ENCODE assay signal across 8 cellular contexts in genomic region chr17:49502680-49503079, GRCh38. TPM values are rescaled to one million over a fixed set of nuclear protein-coding genes. Genes with fewer than 3 reads are reported as not detected.
DNase-seq lines count a peak whose midpoint lies in the region; FAIRE-seq and TF ChIP-seq lines count a peak whose summit lies in the region.
"Not testable (repeated sequence)": the region's sequence is repeated elsewhere in the genome, so short reads cannot be mapped to it uniquely, and the experiment has no call there.
"Had no signal": no experiment of that assay in that cellular context is flagged by ENCODE, and none has a peak within 500 bp of the region (broad histone marks: within the 10 kb centered on the region; RNA-seq: fewer than 3 reads in every experiment).

No MANE protein-coding gene starts in this region.

- FAIRE-seq in H1 (lab: Jason Lieb, UNC): not testable (repeated sequence)

- not testable (repeated sequence) for H2AFZ ChIP-seq in H1 (ENCODE audit: low read length); neuronal stem cell (ENCODE audit: low read length)

- H3K14ac ChIP-seq in H1 (ENCODE audit: insufficient read length): peak overlapping the region; percentile 67
- H3K14ac ChIP-seq in neuronal stem cell (ENCODE audit: low read length): not testable (repeated sequence)

- H3K36me3 ChIP-seq in A673 (ENCODE audit: insufficient read depth, low read length, poor library complexity, severe bottlenecking); HEK293 (ENCODE audit: control insufficient read depth in 2 of 2, insufficient read depth in 1 of 2, low read length in 2 of 2); H1 (ENCODE audit: control insufficient read depth in 2 of 4, insufficient read depth in 4 of 4, low read length in 3 of 4); neuronal stem cell (replicated peaks in 1 of 2; ENCODE audit: control insufficient read depth in 2 of 2, insufficient read depth in 2 of 2, low read length in 2 of 2): not testable (repeated sequence)
- peaks cover 21% of the 10 kb centered on the region; the same call in 1 of the 2 replicates for H3K36me3 ChIP-seq in SK-N-MC (ENCODE audit: insufficient read depth, low read length)

- TF ChIP-seq CTCF in A673 (conservative IDR thresholded peaks at IDR 0.05; ENCODE audit: low read depth, low read length); HEK293 (tag by site-specific recombination; IDR thresholded peaks at IDR 0.05); H1 (IDR thresholded peaks at IDR 0.05; ENCODE audit: control extremely low read depth in 1 of 3, insufficient read depth in 1 of 3, low read depth in 1 of 3, low read length in 3 of 3); nephron progenitor cell (IDR thresholded peaks at IDR 0.05): not testable (repeated sequence)

- H2AK5ac ChIP-seq in H1 (ENCODE audit: low read depth, low read length); neuronal stem cell (ENCODE audit: low read depth, low read length): not testable (repeated sequence)

- intact Hi-C loops in A673 (cut with micrococcal nuclease; ENCODE audit: unreplicated experiment): loop anchor here (10.0 kb wide), 1 partner anchor 518 kb away; no protein-coding TSS in a partner anchor

- not testable (repeated sequence) for BruUV-seq in A673 (replicated peaks; lab: Mats Ljungman, UMichigan)

- not testable (repeated sequence) for H3K36me3 Mint-ChIP-seq in activated naive CD8-positive, alpha-beta T cell treated with anti-CD3 and anti-CD28 coated beads for 36 hours; nephron progenitor cell (ENCODE audit: low read depth)

- TF ChIP-seq RAD21 in H1 (IDR thresholded peaks at IDR 0.05 in 1 of 2, conservative IDR thresholded peaks at IDR 0.05 in 1 of 2; ENCODE audit: low read depth in 2 of 2, low read length in 2 of 2): not testable (repeated sequence)

- H3K18ac ChIP-seq in H1 (ENCODE audit: extremely low read depth, low read length); neuronal stem cell (ENCODE audit: low read length): not testable (repeated sequence)

- not testable (repeated sequence) for H3K79me2 ChIP-seq in H1 (ENCODE audit: control insufficient read depth in 1 of 2, insufficient read depth in 2 of 2, low read length in 2 of 2)

- POLR2A ChIA-PET in A673 (lab: Charles Lee; ENCODE audit: low non-redundant PET); HEK293 (lab: Yijun Ruan, JAX): not testable (repeated sequence)
- POLR2A ChIA-PET in H1 (lab: Charles Lee; ENCODE audit: partially characterized antibody): interaction anchor here (1.6 kb wide), 1 partner anchor 16 kb away, joined by 6 read pairs; no protein-coding TSS in a partner anchor

- H3K4me1 Mint-ChIP-seq in activated naive CD8-positive, alpha-beta T cell treated with anti-CD3 and anti-CD28 coated beads for 36 hours: not testable (repeated sequence)
- H3K4me1 Mint-ChIP-seq in nephron progenitor cell: peaks cover 92% of the 10 kb centered on the region

- H3K27ac Mint-ChIP-seq in activated naive CD8-positive, alpha-beta T cell treated with anti-CD3 and anti-CD28 coated beads for 36 hours: peak overlapping the region; percentile 48
- peak overlapping the region; percentile 57 for H3K27ac Mint-ChIP-seq in nephron progenitor cell

- H4K8ac ChIP-seq in H1 (ENCODE audit: extremely low read depth, insufficient read depth, low read length); neuronal stem cell (ENCODE audit: low read depth, low read length): not testable (repeated sequence)

- H3K27me3 Mint-ChIP-seq in activated naive CD8-positive, alpha-beta T cell treated with anti-CD3 and anti-CD28 coated beads for 36 hours: peaks cover 84% of the 10 kb centered on the region
- H3K27me3 Mint-ChIP-seq in nephron progenitor cell (ENCODE audit: low read depth, poor library complexity): peaks cover 26% of the 10 kb centered on the region

- WGBS in H1 (ENCODE audit: extremely low coverage in 1 of 2, insufficient coverage in 1 of 2, insufficient read length in 1 of 2, insufficient replicate concordance in 2 of 2, low coverage in 1 of 2, low lambda C conversion rate in 2 of 2, missing lambda C conversion rate in 1 of 2), 2 experiments: 88% methylated on average over 4 of the region's 5 CpGs; no CpG with 5 or more reads in 1 of the 2 experiments
- no CpG with 5 or more reads among the region's 5 CpGs for WGBS in neuronal stem cell (ENCODE audit: extremely low coverage in 2 of 2, insufficient read length in 2 of 2, insufficient replicate concordance in 1 of 2), 2 donors

- H2BK5ac ChIP-seq in H1 (ENCODE audit: low read depth, low read length): 0 out of 2 replicates have a peak overlapping the region, but pooled peaks have one; percentile 16
- H2BK5ac ChIP-seq in neuronal stem cell (ENCODE audit: low read length): peak overlapping the region; percentile 3

- not testable (repeated sequence) for H3K79me1 ChIP-seq in H1 (ENCODE audit: low read depth, low read length); neuronal stem cell (ENCODE audit: low read depth, low read length)

- H3K4me3 Mint-ChIP-seq in activated naive CD8-positive, alpha-beta T cell treated with anti-CD3 and anti-CD28 coated beads for 36 hours: not testable (repeated sequence)
- H3K4me3 Mint-ChIP-seq in nephron progenitor cell: peak overlapping the region; percentile 26

- H3K4me3 ChIP-seq in A673 (ENCODE audit: low read depth, low read length, poor library complexity, severe bottlenecking); HEK293 (ENCODE audit: low read depth, low read length); SK-N-MC; H1 (ENCODE audit: extremely low read depth in 1 of 4, insufficient read depth in 2 of 4, low read depth in 3 of 4, low read length in 4 of 4); neuronal stem cell (ENCODE audit: low read length in 2 of 2): not testable (repeated sequence)

- not testable (repeated sequence) for H3K23ac ChIP-seq in H1 (ENCODE audit: insufficient read length); neuronal stem cell (ENCODE audit: low read depth, low read length, poor library complexity)

- not testable (repeated sequence) for H3K23me2 ChIP-seq in H1 (ENCODE audit: low read depth, low read length)

- not testable (repeated sequence) for H3K4ac ChIP-seq in H1 (replicated peaks; ENCODE audit: insufficient read length, low read depth, low read length); neuronal stem cell (ENCODE audit: low read length)

- H3K9ac ChIP-seq in SK-N-MC (ENCODE audit: insufficient read length); H1 (replicated peaks in 1 of 4; ENCODE audit: extremely low read depth in 1 of 4, low read depth in 3 of 4, low read length in 3 of 4); neuronal stem cell (ENCODE audit: low read depth, low read length, poor library complexity): not testable (repeated sequence)

- not testable (repeated sequence) for H2BK120ac ChIP-seq in H1 (replicated peaks; ENCODE audit: low read depth, low read length); neuronal stem cell (ENCODE audit: low read depth, low read length)

- H3K9me3 Mint-ChIP-seq in activated naive CD8-positive, alpha-beta T cell treated with anti-CD3 and anti-CD28 coated beads for 36 hours; nephron progenitor cell: not testable (repeated sequence)

- H3K4me1 ChIP-seq in A673 (ENCODE audit: insufficient read depth, low read length, poor library complexity, severe bottlenecking) (peaks cover 50% of the 10 kb centered on the region), H1 (replicated peaks in 1 of 4; ENCODE audit: control insufficient read depth in 3 of 4, insufficient read depth in 4 of 4, low read length in 3 of 4) (peaks cover 3 to 18% (median 10%) of the 10 kb centered on the region in 4 experiments), neuronal stem cell (ENCODE audit: control insufficient read depth in 2 of 2, insufficient read depth in 1 of 2, low read depth in 1 of 2, low read length in 2 of 2) (peaks cover 2 to 22% of the 10 kb centered on the region in 2 donors)
- H3K4me1 ChIP-seq in HEK293 (ENCODE audit: control insufficient read depth, insufficient read depth, low read length): not testable (repeated sequence)

- H3K27me3 ChIP-seq in A673 (replicated peaks; ENCODE audit: insufficient read depth, low read depth, low read length, poor library complexity): not testable (repeated sequence)
- H3K27me3 ChIP-seq in H1 (replicated peaks in 1 of 4; ENCODE audit: control insufficient read depth in 3 of 4, extremely low read depth in 1 of 4, insufficient read depth in 3 of 4, low read length in 3 of 4) (peaks cover 0 to 14% (median 12%) of the 10 kb centered on the region in 4 experiments; a peak in 5 of 7 replicates), neuronal stem cell (ENCODE audit: control insufficient read depth in 3 of 3, insufficient read depth in 3 of 3, low read depth in 1 of 3, low read length in 3 of 3) (peaks cover 0 to 59% (median under 1%) of the 10 kb centered on the region in 3 experiments)

- H2BK20ac ChIP-seq in H1 (ENCODE audit: low read length): not testable (repeated sequence)

- H2BK15ac ChIP-seq in H1 (ENCODE audit: low read length); neuronal stem cell (ENCODE audit: low read length): not testable (repeated sequence)

- H2BK12ac ChIP-seq in H1 (ENCODE audit: low read depth, low read length); neuronal stem cell (ENCODE audit: low read length): not testable (repeated sequence)

- H4K91ac ChIP-seq in H1 (replicated peaks; ENCODE audit: insufficient read length, low read length): peak overlapping the region; percentile 58
- H4K91ac ChIP-seq in neuronal stem cell (ENCODE audit: low read depth, low read length, poor library complexity): not testable (repeated sequence)

- CTCF ChIA-PET in A673 (lab: Charles Lee): interaction anchor here (0.5 kb wide), 1 partner anchor 138 kb away, joined by 4 read pairs; no protein-coding TSS in a partner anchor
- CTCF ChIA-PET in HEK293 (lab: Yijun Ruan, JAX): interaction anchor here (0.7 to 2.5 kb wide), 2 partner anchors 48 to 53 kb away, joined by 3 to 10 read pairs; no protein-coding TSS in a partner anchor
- CTCF ChIA-PET in H1 (lab: Charles Lee; ENCODE audit: partially characterized antibody): interaction anchor here (0.6 to 12.8 kb wide), 8 partner anchors 8 to 159 kb away, joined by 3 to 210 read pairs (median 3); no protein-coding TSS in a partner anchor

- not testable (repeated sequence) for H4K5ac ChIP-seq in H1 (ENCODE audit: insufficient read length, low read depth, low read length)

- H3K27ac ChIP-seq in A673 (ENCODE audit: low read depth, low read length, poor library complexity, severe bottlenecking) (peak overlapping the region; percentile 72), SK-N-MC (peak overlapping the region; percentile 80)
- H3K27ac ChIP-seq in HEK293 (ENCODE audit: extremely low read depth, low read depth, low read length); H1 (ENCODE audit: low read depth, low read length); neuronal stem cell (replicated peaks; ENCODE audit: low read length): not testable (repeated sequence)

- not testable (repeated sequence) for H3K4me2 ChIP-seq in H1 (ENCODE audit: insufficient read depth in 1 of 2, low read depth in 2 of 2, low read length in 2 of 2); neuronal stem cell (ENCODE audit: insufficient read depth, low read length, poor library complexity, severe bottlenecking)

- H3K56ac ChIP-seq in H1 (replicated peaks; ENCODE audit: insufficient read length, low read depth, low read length): not testable (repeated sequence)

- not testable (repeated sequence) for TF ChIP-seq POLR2A in H1 (IDR thresholded peaks at IDR 0.05; ENCODE audit: control extremely low read depth in 1 of 2, low read depth in 2 of 2, low read length in 2 of 2)

- H3K9me3 ChIP-seq in A673 (ENCODE audit: low read depth, low read length, poor library complexity, severe bottlenecking); HEK293 (ENCODE audit: control insufficient read depth, insufficient read depth, low read depth, low read length); SK-N-MC (ENCODE audit: low read depth, low read length); H1 (ENCODE audit: insufficient read depth in 2 of 2, low read depth in 1 of 2, low read length in 1 of 2); neuronal stem cell (replicated peaks in 1 of 2; ENCODE audit: control insufficient read depth in 2 of 2, insufficient read depth in 1 of 2, low read depth in 1 of 2, low read length in 2 of 2): not testable (repeated sequence)

- not testable (repeated sequence) for TF ChIP-seq EP300 in H1 (IDR thresholded peaks at IDR 0.05; ENCODE audit: borderline replicate concordance in 1 of 2, low read depth in 2 of 2, low read length in 2 of 2)

- peak; percentile 58 for DNase-seq in A673 (ENCODE audit: low spot score)
- not testable (repeated sequence) for DNase-seq in SK-N-MC (ENCODE audit: low read depth, low spot score); activated naive CD8-positive, alpha-beta T cell treated with anti-CD3 and anti-CD28 coated beads for 36 hours; H1 (ENCODE audit: low read depth in 1 of 2, low spot score in 2 of 2); nephron progenitor cell; neuronal stem cell (ENCODE audit: low spot score)

- H4K20me1 ChIP-seq in H1 (replicated peaks in 1 of 2; ENCODE audit: control insufficient read depth in 1 of 2, insufficient read depth in 2 of 2, low read length in 2 of 2): not testable (repeated sequence)

RNA-seq across cellular contexts. Expression of gene NGFR, which starts 7.6 kb away (rescaled TPM):
- 39.6 and 60.6 TPM in 2 replicates for total RNA-seq in A673 (2021)
- total RNA-seq in activated naive CD8-positive, alpha-beta T cell treated with anti-CD3 and anti-CD28 coated beads for 36 hours: under 1 TPM in 1 of 2 experiments, not detected in 1; 0.16 TPM
- 8.1 TPM in 2 replicates for total RNA-seq in H1 (2021; fragmentation: NEBNext Ultra II Directional; extraction: Animal tissue kit (Norgen Biotek cat#: 25700))
- 10.3 and 19.4 TPM in 2 replicates for polyA plus RNA-seq in H1 (2011; rRNA removed)
- 13.8 TPM for polyA plus RNA-seq in H1 (2011; cell fraction: cytosol; rRNA removed)
- 13.1 TPM for polyA plus RNA-seq in H1 (2011; cell fraction: nucleus; rRNA removed)
- 5.7 to 12.2 TPM (median 10.3 TPM) in 4 replicates for polyA plus RNA-seq in H1 (2012, experiment 1 of 2)
- polyA plus RNA-seq in H1 (2012, experiment 2 of 2): 8.0 TPM
- 13.1 TPM for polyA plus RNA-seq in H1 (2013, experiment 1 of 2)
- 13.5 TPM for polyA plus RNA-seq in H1 (2013, experiment 2 of 2)
- polyA minus RNA-seq in H1 (2011; rRNA and poly(A)+ RNA removed): 4.4 and 5.9 TPM in 2 replicates
- polyA minus RNA-seq in H1 (2011; cell fraction: cytosol; rRNA and poly(A)+ RNA removed): 4.4 TPM
- polyA minus RNA-seq in H1 (2011; cell fraction: nucleus; rRNA and poly(A)+ RNA removed): 5.5 TPM
- polyA plus RNA-seq in neuronal stem cell (2013, experiment 1 of 2): 29.4 TPM
- polyA plus RNA-seq in neuronal stem cell (2013, experiment 2 of 2): 29.5 TPM
- polyA plus RNA-seq: AG04450 had no signal
